ENCODE assay signal across 1 cellular context in the genomic region with DNA sequence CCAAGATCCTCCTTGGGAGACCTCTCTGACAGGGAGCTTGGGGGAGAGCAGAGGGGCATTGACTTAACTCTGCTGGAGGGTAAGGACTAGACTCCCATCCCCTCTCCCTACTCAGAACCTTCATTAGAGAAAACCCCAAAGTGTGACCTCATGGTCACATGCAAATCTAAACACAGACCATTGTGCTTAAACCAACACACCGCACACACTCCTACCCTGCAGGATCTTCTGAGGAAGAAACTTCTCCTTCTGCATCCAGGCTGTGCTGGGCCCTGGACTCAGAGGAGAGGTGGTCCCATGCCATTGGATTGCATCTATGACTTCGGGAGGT.
TF ChIP-seq lines count a peak whose summit lies in the region.

No MANE protein-coding gene starts in this region.

TF ChIP-seq in A549, 52 proteins besides CTCF, POLR2A, EP300 and RAD21 (continued from another document):
- TF ChIP-seq, protein P1, sequence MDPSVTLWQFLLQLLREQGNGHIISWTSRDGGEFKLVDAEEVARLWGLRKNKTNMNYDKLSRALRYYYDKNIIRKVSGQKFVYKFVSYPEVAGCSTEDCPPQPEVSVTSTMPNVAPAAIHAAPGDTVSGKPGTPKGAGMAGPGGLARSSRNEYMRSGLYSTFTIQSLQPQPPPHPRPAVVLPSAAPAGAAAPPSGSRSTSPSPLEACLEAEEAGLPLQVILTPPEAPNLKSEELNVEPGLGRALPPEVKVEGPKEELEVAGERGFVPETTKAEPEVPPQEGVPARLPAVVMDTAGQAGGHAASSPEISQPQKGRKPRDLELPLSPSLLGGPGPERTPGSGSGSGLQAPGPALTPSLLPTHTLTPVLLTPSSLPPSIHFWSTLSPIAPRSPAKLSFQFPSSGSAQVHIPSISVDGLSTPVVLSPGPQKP (IDR thresholded peaks at IDR 0.05; ENCODE audit: low read depth, low read length), result no peak
- TF ChIP-seq RCOR1 (IDR thresholded peaks at IDR 0.05; ENCODE audit: low read depth, low read length), result no peak
